In the genomic region with DNA sequence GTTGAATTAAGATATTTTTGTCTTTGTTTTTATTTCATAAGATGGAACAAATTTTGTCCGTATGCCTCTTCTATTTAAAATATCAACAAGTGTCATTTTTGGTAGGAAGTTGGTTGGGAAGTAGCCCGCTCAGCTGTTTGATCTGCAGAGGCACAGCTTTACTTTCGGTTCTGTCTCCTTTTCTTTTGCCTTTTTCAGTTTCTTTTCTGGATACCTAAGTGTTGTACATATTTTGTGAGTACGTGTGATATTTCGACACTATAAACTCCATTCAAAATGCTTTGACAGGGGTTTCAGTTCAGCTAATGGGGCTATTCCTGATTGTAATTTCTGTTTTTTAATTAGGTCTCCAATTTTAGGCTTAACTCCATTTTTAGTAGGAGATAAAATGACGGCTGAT, we compare ENCODE assay signal across 19 cellular contexts.
DNase-seq lines count a peak whose midpoint lies in the region; ATAC-seq and TF ChIP-seq lines count a peak whose summit lies in the region.
"Had no signal": no experiment of that assay in that cellular context is flagged by ENCODE, and none has a peak within 500 bp of the region (broad histone marks: within the 10 kb centered on the region; RNA-seq: fewer than 3 reads in every experiment).

No MANE protein-coding gene starts in this region.

- H2AFZ ChIP-seq in OCI-LY3 (ENCODE audit: low read depth, low read length) (no peak overlapping the region), PC-3 (ENCODE audit: low read length) (no peak overlapping the region)

- H3K9ac ChIP-seq in OCI-LY3 (ENCODE audit: low read length) (no peak overlapping the region), PC-3 (ENCODE audit: low read length) (no peak overlapping the region)
- H3K9ac ChIP-seq: BLaER1 had no signal

- no peaks in the 10 kb centered on the region for H3K9me3 ChIP-seq in OCI-LY3 (ENCODE audit: insufficient read depth, low read length)
- H3K9me3 ChIP-seq in PC-3 (ENCODE audit: low read length), result no peaks in the 10 kb centered on the region

- peaks cover 0 to 4% (median 0%) of the 10 kb centered on the region in 3 donors for H3K36me3 Mint-ChIP-seq in immature natural killer cell
- H3K36me3 Mint-ChIP-seq: CD4-positive, alpha-beta memory T cell had no signal

- H3K4me1 Mint-ChIP-seq in immature natural killer cell, result no peaks in the 10 kb centered on the region
- H3K4me1 Mint-ChIP-seq: CD4-positive, alpha-beta memory T cell had no signal

- peak overlapping the region in 4 of 5 donors; percentile 8 to 83 (median 30) for H3K4me3 Mint-ChIP-seq in immature natural killer cell
- H3K4me3 Mint-ChIP-seq: CD4-positive, alpha-beta memory T cell; T-helper 1 cell treated with Interleukin-12 subunit alpha and Interleukin-12 subunit beta and Interleukin-4 antibody, amounts not matched to agents 30 μg/mL and 1 μg/mL, for 36 hours had no signal

- BruUV-seq in PC-3 (replicated peaks; lab: Mats Ljungman, UMichigan), result no TSS peak

- POLR2A ChIA-PET in PC-3 (lab: Charles Lee; ENCODE audit: unreplicated experiment), result no interaction called here

- peaks cover 0 to 3% (median 0%) of the 10 kb centered on the region in 3 donors for H3K27me3 Mint-ChIP-seq in immature natural killer cell (ENCODE audit: low read depth in 3 of 3)
- H3K27me3 Mint-ChIP-seq: CD4-positive, alpha-beta memory T cell had no signal

- H3K79me2 ChIP-seq in OCI-LY3 (ENCODE audit: low read length), result no peaks in the 10 kb centered on the region
- no peaks in the 10 kb centered on the region for H3K79me2 ChIP-seq in PC-3 (ENCODE audit: low read length)

- CTCF ChIA-PET in PC-3 (lab: Charles Lee), result no interaction called here

- peaks cover 11 to 58% (median 24%) of the 10 kb centered on the region in 6 donors for H3K9me3 Mint-ChIP-seq in immature natural killer cell

- TF ChIP-seq CTCF in OCI-LY3 (IDR thresholded peaks at IDR 0.05; ENCODE audit: low read depth, low read length) (no peak), PC-3 (conservative IDR thresholded peaks at IDR 0.05; ENCODE audit: low read depth, low read length) (no peak)

- ATAC-seq in HG02759 (IDR thresholded peaks at IDR 0.05; ENCODE audit: unreplicated experiment) (no peak), PC-3 (no peak)
- ATAC-seq: GM12878, Right ventricle myocardium inferior had no signal

- H3K36me3 ChIP-seq in OCI-LY3 (replicated peaks; ENCODE audit: low read depth, low read length) (no peaks in the 10 kb centered on the region), PC-3 (ENCODE audit: low read depth, low read length) (no peaks in the 10 kb centered on the region)
- H3K36me3 ChIP-seq: BLaER1 had no signal

- no peak overlapping the region for H3K4me3 ChIP-seq in OCI-LY3 (ENCODE audit: low read length)
- H3K4me3 ChIP-seq in PC-3 (ENCODE audit: low read length), result no peak overlapping the region
- H3K4me3 ChIP-seq: BLaER1, GM12878 had no signal

- intact Hi-C loops in PC-3 (cut with micrococcal nuclease), result no loop called here

- 0 out of 2 replicates have a peak overlapping the region, but pooled peaks have one; percentile 11 for H3K4me2 ChIP-seq in OCI-LY3 (ENCODE audit: low read length)
- H3K4me2 ChIP-seq in PC-3 (ENCODE audit: low read length), result no peak overlapping the region
- H3K4me2 ChIP-seq: BLaER1 had no signal

- H3K27me3 ChIP-seq in OCI-LY3 (ENCODE audit: low read depth, low read length), result no peaks in the 10 kb centered on the region
- H3K27me3 ChIP-seq in PC-3 (ENCODE audit: low read length), result no peaks in the 10 kb centered on the region
- H3K27me3 ChIP-seq: BLaER1 had no signal

- H3K27ac Mint-ChIP-seq in immature natural killer cell, result no peak overlapping the region
- H3K27ac Mint-ChIP-seq: CD4-positive, alpha-beta memory T cell; T-helper 1 cell treated with Interleukin-12 subunit alpha and Interleukin-12 subunit beta and Interleukin-4 antibody, amounts not matched to agents 30 μg/mL and 1 μg/mL, for 36 hours had no signal

- no peaks in the 10 kb centered on the region for H3F3A ChIP-seq in PC-3 (ENCODE audit: low read length, unreplicated experiment)

- no peaks in the 10 kb centered on the region for H3K4me1 ChIP-seq in OCI-LY3 (ENCODE audit: low read length)
- peaks cover 11% of the 10 kb centered on the region; the same call in 1 of the 2 replicates for H3K4me1 ChIP-seq in PC-3 (ENCODE audit: insufficient read depth, low read length)
- H3K4me1 ChIP-seq: BLaER1, Caco-2 had no signal

- peak; percentile 18 for DNase-seq in A172 (ENCODE audit: low spot score)
- peak; percentile 17 for DNase-seq in ELR (ENCODE audit: low read depth)
- no peak for DNase-seq in immature natural killer cell
- no peak for DNase-seq in SIG-M5 (lab: John Stamatoyannopoulos, UW)
- no peak for DNase-seq in PC-3
- DNase-seq: Caco-2; CD4-positive, alpha-beta memory T cell; DMS 273 treated with DMSO at 0.1 percent for 48 hours; DMS79 treated with DMSO at 0.1 percent for 48 hours; KG1; NCI-H1694; NCI-H446 treated with DMSO at 0.1 percent for 48 hours; NCI-H526 treated with DMSO at 0.1 percent for 48 hours had no signal

- H3K27ac ChIP-seq in OCI-LY3 (ENCODE audit: low read length), result no peak overlapping the region
- no peak overlapping the region for H3K27ac ChIP-seq in PC-3 (ENCODE audit: low read length)
- H3K27ac ChIP-seq: BLaER1 had no signal

- 0 out of 2 replicates have a peak, but pooled peaks cover 5% of the 10 kb centered on the region for H3K9me2 ChIP-seq in PC-3 (replicated peaks; ENCODE audit: low read length)

- H4K20me1 ChIP-seq in OCI-LY3 (ENCODE audit: insufficient read depth, low read length) (no peaks in the 10 kb centered on the region), PC-3 (ENCODE audit: low read length) (no peaks in the 10 kb centered on the region)
- H4K20me1 ChIP-seq: BLaER1 had no signal

Comparison
In these comparisons a context has a peak if more than half of its experiments do, and no peak if none do; other contexts are left out.
1. DNase-seq: peak in A172 (single experiment) and ELR (single experiment); none in immature natural killer cell (0 of 3), SIG-M5 (single experiment) and PC-3 (single experiment).